In genomic region chr6:73409395-73409794, GRCh38 we compare ENCODE assay signal across 34 cellular contexts. TPM values are rescaled to one million over a fixed set of nuclear protein-coding genes. Genes with fewer than 3 reads are reported as not detected.
"Had no signal": no experiment of that assay in that cellular context is flagged by ENCODE, and none has a peak within 500 bp of the region (broad histone marks: within the 10 kb centered on the region; RNA-seq: fewer than 3 reads in every experiment).

No MANE protein-coding gene starts in this region.

- H3K4me1 Mint-ChIP-seq: activated B cell treated with CpG ODN at 0.5 μM for 24 hours, brain had no signal

- H3K4me2 ChIP-seq: KMS-11 had no signal

- H3K27me3 Mint-ChIP-seq: activated B cell treated with CpG ODN at 0.5 μM for 24 hours; activated CD4-positive, alpha-beta memory T cell treated with anti-CD3 and anti-CD28 coated beads for 36 hours; brain had no signal

- ATAC-seq: activated naive CD4-positive, alpha-beta T cell treated with anti-CD3 and anti-CD28 coated beads, Interleukin-2, amount 50 U/mL, for 72 hours; activated T-cell treated with anti-CD3 and anti-CD28 coated beads, Interleukin-2, amount 50 U/mL, for 4 hours had no signal

- H3K4me3 ChIP-seq: adrenal gland, Peyer's patch had no signal

- H3K27ac Mint-ChIP-seq: activated B cell treated with CpG ODN at 0.5 μM for 24 hours; activated CD4-positive, alpha-beta memory T cell treated with anti-CD3 and anti-CD28 coated beads for 36 hours; activated naive CD4-positive, alpha-beta T cell treated with anti-CD3 and anti-CD28 coated beads for 36 hours; activated naive CD4-positive, alpha-beta T cell treated with anti-CD3 and anti-CD28 coated beads, Interleukin-2, amount 50 U/mL, for 72 hours; activated T-helper 1 cell treated with anti-CD3 and anti-CD28 coated beads, Interleukin-12 subunit alpha, Interleukin-12 subunit beta, Interleukin-2, Interleukin-4 antibody, amounts not matched to agents 30 ng/mL and 10 ng/mL and 1 ng/mL, durations not matched to agents 14 hours and 24 hours and 36 hours; brain had no signal

- H3K4me1 ChIP-seq: adrenal gland, Peyer's patch had no signal

- H3K9ac ChIP-seq: KMS-11 had no signal

- H3K4me3 Mint-ChIP-seq: activated B cell treated with CpG ODN at 0.5 μM for 24 hours; activated CD4-positive, alpha-beta memory T cell treated with anti-CD3 and anti-CD28 coated beads for 36 hours; activated naive CD4-positive, alpha-beta T cell treated with anti-CD3 and anti-CD28 coated beads for 36 hours; activated T-cell treated with anti-CD3 and anti-CD28 coated beads, Interleukin-2, amount 50 U/mL, for 4 hours; activated T-helper 1 cell treated with anti-CD3 and anti-CD28 coated beads, Interleukin-12 subunit alpha, Interleukin-12 subunit beta, Interleukin-2, Interleukin-4 antibody, amounts not matched to agents 30 ng/mL and 10 ng/mL and 1 ng/mL, durations not matched to agents 14 hours and 24 hours and 36 hours; brain had no signal

- H3K36me3 ChIP-seq: adrenal gland, Peyer's patch had no signal

- H3K9me3 ChIP-seq: adrenal gland, Peyer's patch had no signal

- H3K27me3 ChIP-seq: adrenal gland, Peyer's patch had no signal

- H3K9me3 Mint-ChIP-seq: activated B cell treated with CpG ODN at 0.5 μM for 24 hours; activated CD4-positive, alpha-beta memory T cell treated with anti-CD3 and anti-CD28 coated beads for 36 hours; activated naive CD4-positive, alpha-beta T cell treated with anti-CD3 and anti-CD28 coated beads for 36 hours; activated naive CD4-positive, alpha-beta T cell treated with anti-CD3 and anti-CD28 coated beads, Interleukin-2, amount 50 U/mL, for 72 hours; activated T-cell treated with anti-CD3 and anti-CD28 coated beads, Interleukin-2, amount 50 U/mL, for 4 hours; activated T-helper 1 cell treated with anti-CD3 and anti-CD28 coated beads, Interleukin-12 subunit alpha, Interleukin-12 subunit beta, Interleukin-2, Interleukin-4 antibody, amounts not matched to agents 30 ng/mL and 10 ng/mL and 1 ng/mL, durations not matched to agents 14 hours and 24 hours and 36 hours; brain had no signal

- DNase-seq: activated B cell treated with CpG ODN at 0.5 μM for 24 hours; activated CD4-positive, alpha-beta memory T cell treated with anti-CD3 and anti-CD28 coated beads for 36 hours; activated CD4-positive, alpha-beta T cell treated with anti-CD3 and anti-CD28 coated beads for 4 hours; activated CD4-positive, alpha-beta T cell treated with anti-CD3 and anti-CD28 coated beads, Interleukin-2, amount 50 U/mL, for 1 hour; activated CD4-positive, CD25-positive, alpha-beta regulatory T cell treated with anti-CD3 and anti-CD28 coated beads, Interleukin-2, amount 50 U/mL, for 72 hours; activated CD8-positive, alpha-beta memory T cell treated with anti-CD3 and anti-CD28 coated beads, Interleukin-2, amount 50 U/mL, for 4 hours; activated gamma-delta T cell treated with Interleukin-2 at 50 U/mL for 16 hours; activated naive CD4-positive, alpha-beta T cell treated with anti-CD3 and anti-CD28 coated beads for 36 hours; activated T-cell treated with anti-CD3 and anti-CD28 coated beads for 4 hours; activated T-cell treated with anti-CD3 and anti-CD28 coated beads, Interleukin-2, amount 50 U/mL, for 4 hours; adrenal gland; central memory CD4-positive, alpha-beta T cell; NCI-H1105; NCI-H1417 treated with DMSO at 0.1 percent for 48 hours; NCI-H187 treated with DMSO at 0.1 percent for 48 hours; NCI-H2081 treated with DMSO at 0.1 percent for 48 hours; NCI-H226; NCI-H446 treated with DMSO at 0.1 percent for 48 hours; NCI-H524; NCI-H69; Peyer's patch; RPMI8226; SW 1271; T-helper 1 cell; T-helper 2 cell; T-helper 9 cell had no signal

- H3K36me3 Mint-ChIP-seq: activated CD4-positive, alpha-beta memory T cell treated with anti-CD3 and anti-CD28 coated beads for 36 hours; activated naive CD4-positive, alpha-beta T cell treated with anti-CD3 and anti-CD28 coated beads, Interleukin-2, amount 50 U/mL, for 72 hours; brain had no signal

- FAIRE-seq: astrocyte had no signal

- H3K27ac ChIP-seq: adrenal gland, KMS-11, Peyer's patch, VCaP had no signal

RNA-seq across cellular contexts. Expression of gene DDX43, which starts 14.8 kb away (rescaled TPM):
- total RNA-seq: activated naive CD4-positive, alpha-beta T cell treated with anti-CD3 and anti-CD28 coated beads for 36 hours; astrocyte; LHCN-M2 had no signal

RNA-seq across cellular contexts. Expression of gene OOEP, which starts 39.7 kb away (rescaled TPM):
- total RNA-seq: activated B cell treated with CpG ODN at 0.5 μM for 24 hours, astrocyte, cerebellum, LHCN-M2, Peyer's patch had no signal

RNA-seq across cellular contexts. Expression of gene KHDC3L, which starts 46.9 kb away (rescaled TPM):
- total RNA-seq: activated B cell treated with CpG ODN at 0.5 μM for 24 hours; activated CD4-positive, alpha-beta memory T cell treated with anti-CD3 and anti-CD28 coated beads for 36 hours; activated naive CD4-positive, alpha-beta T cell treated with anti-CD3 and anti-CD28 coated beads for 36 hours; activated T-cell treated with anti-CD3 and anti-CD28 coated beads, Interleukin-2, amount 50 U/mL, for 4 hours; activated T-helper 1 cell treated with anti-CD3 and anti-CD28 coated beads, Interleukin-12 subunit alpha, Interleukin-12 subunit beta, Interleukin-2, Interleukin-4 antibody, amounts not matched to agents 30 ng/mL and 10 ng/mL and 1 ng/mL, durations not matched to agents 14 hours and 24 hours and 36 hours; adrenal gland; astrocyte; LHCN-M2; Peyer's patch had no signal
- polyA plus RNA-seq: adrenal gland had no signal
